ENCODE assay signal across 1 cellular context in the genomic region with DNA sequence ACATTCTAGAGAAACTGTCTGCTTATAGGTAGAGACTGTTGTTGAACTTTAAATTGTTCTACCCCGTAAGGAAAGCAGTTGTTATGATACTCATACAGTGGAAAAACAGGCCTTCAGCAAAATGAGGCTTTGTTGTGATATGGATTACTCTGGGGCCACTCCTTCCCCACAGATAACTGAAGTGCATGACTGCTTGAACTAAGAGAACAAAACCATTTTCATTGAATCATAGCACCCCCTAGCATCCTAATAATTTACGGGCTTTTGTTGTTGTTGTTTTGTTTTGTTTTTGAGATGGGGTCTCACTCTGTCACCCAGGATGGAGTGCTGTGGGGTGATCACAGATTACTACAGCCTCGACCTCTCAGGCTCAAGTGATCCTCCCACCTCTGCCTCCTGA.
TF ChIP-seq lines count a peak whose summit lies in the region.
"Not testable (repeated sequence)": the region's sequence is repeated elsewhere in the genome, so short reads cannot be mapped to it uniquely, and the experiment has no call there.

No MANE protein-coding gene starts in this region.

TF ChIP-seq in HepG2, 621 proteins besides CTCF, POLR2A, EP300 and RAD21:
- TF ChIP-seq MIXL1 (CRISPR knock-in tag; IDR thresholded peaks at IDR 0.05): 0 out of 2 replicates have a peak, but pooled peaks have one; percentile 13
- not testable (repeated sequence) for TF ChIP-seq SOX6 (IDR thresholded peaks at IDR 0.05)
- TF ChIP-seq SOX6 (CRISPR knock-in tag; IDR thresholded peaks at IDR 0.05): 0 out of 2 replicates have a peak, but pooled peaks have one; percentile 14
- peak; percentile 48 for TF ChIP-seq STAG1 (CRISPR knock-in tag; IDR thresholded peaks at IDR 0.05)
